8 cellular contexts compared by ENCODE assay signal in genomic region chr14:22597771-22598098, GRCh38. TPM values are rescaled to one million over a fixed set of nuclear protein-coding genes. Genes with fewer than 3 reads are reported as not detected.
A peak's percentile ranks its signal among the peaks of the same experiment; 100 is the strongest.
DNase-seq lines count a peak whose midpoint lies in the region; ATAC-seq, FAIRE-seq and TF ChIP-seq lines count a peak whose summit lies in the region.

No MANE protein-coding gene starts in this region.

- H3K36me3 ChIP-seq in small intestine (ENCODE audit: control insufficient read depth in 2 of 2, insufficient read depth in 2 of 2, low read length in 2 of 2) = peaks cover 0 to 8% of the 10 kb centered on the region in 2 donors

- no peak for TF ChIP-seq CTCF in HFF-Myc (IDR thresholded peaks at IDR 0.05; ENCODE audit: low read depth, low read length, missing control alignments)

- DNase-seq in CD1c-positive myeloid dendritic cell (ENCODE audit: extremely low spot score) (peak; percentile 11), HFF-Myc (ENCODE audit: extremely low read depth, low read depth) (no peak), left ventricle myocardium superior (no peak), small intestine (peak; percentile 18), NCI-H524 (lab: John Stamatoyannopoulos, UW) (no peak)
- DNase-seq in activated CD4-positive, alpha-beta memory T cell treated with anti-CD3 and anti-CD28 coated beads for 36 hours = peak; percentile 16

- peak overlapping the region; percentile 91 for H3K4me3 Mint-ChIP-seq in activated CD4-positive, alpha-beta memory T cell treated with anti-CD3 and anti-CD28 coated beads for 36 hours

- H3K27me3 ChIP-seq in small intestine (ENCODE audit: control insufficient read depth in 2 of 2, insufficient read depth in 2 of 2, low read length in 2 of 2) = no peaks in the 10 kb centered on the region

- peaks cover 1 to 4% of the 10 kb centered on the region in 2 donors for H3K4me1 ChIP-seq in small intestine (ENCODE audit: control insufficient read depth in 2 of 2, insufficient read depth in 1 of 2, low read depth in 1 of 2, low read length in 1 of 2)

- no peaks in the 10 kb centered on the region for H3K9me3 ChIP-seq in small intestine (ENCODE audit: control insufficient read depth, low read depth)

- H3K27ac Mint-ChIP-seq in activated CD4-positive, alpha-beta memory T cell treated with anti-CD3 and anti-CD28 coated beads for 36 hours = peak overlapping the region; percentile 7

- POLR2A ChIA-PET in activated CD4-positive, alpha-beta memory T cell treated with anti-CD3 and anti-CD28 coated beads for 36 hours (lab: Charles Lee) = interaction anchor here (3.4 kb wide), 1 partner anchor 9 kb away, joined by 77 read pairs; the partner anchor contains the start of gene DAD1

- WGBS in small intestine, 3 donors = 3 to 10% (median 6%) methylated on average over 9 of the region's 9 CpGs

- peak overlapping the region; percentile 72 for H3K4me3 ChIP-seq in HFF-Myc (replicated peaks; ENCODE audit: low read depth, low read length)
- H3K4me3 ChIP-seq in small intestine (ENCODE audit: low read depth in 1 of 2, low read length in 2 of 2) = peak overlapping the region; percentile 64 to 77

- no peak for FAIRE-seq in small intestine (lab: Jason Lieb, UNC)

- H3K4me1 Mint-ChIP-seq in activated CD4-positive, alpha-beta memory T cell treated with anti-CD3 and anti-CD28 coated beads for 36 hours (ENCODE audit: low read depth) = peaks cover 34% of the 10 kb centered on the region

- H3K27ac ChIP-seq in small intestine (ENCODE audit: low read depth in 1 of 2, low read length in 1 of 2) = peak overlapping the region; percentile 22 to 82

- no peaks in the 10 kb centered on the region for H3K9me3 Mint-ChIP-seq in activated CD4-positive, alpha-beta memory T cell treated with anti-CD3 and anti-CD28 coated beads for 36 hours

- ATAC-seq in left ventricle myocardium superior (peak; percentile 31), GM19324 (IDR thresholded peaks at IDR 0.05; ENCODE audit: low FRiP score, unreplicated experiment) (no peak)
- ATAC-seq in activated CD4-positive, CD25-positive, alpha-beta regulatory T cell treated with anti-CD3 and anti-CD28 coated beads, Interleukin-2, amount 50 U/mL, for 24 hours = no peak

- H3K27me3 Mint-ChIP-seq in activated CD4-positive, alpha-beta memory T cell treated with anti-CD3 and anti-CD28 coated beads for 36 hours = no peaks in the 10 kb centered on the region

- CTCF ChIA-PET in activated CD4-positive, alpha-beta memory T cell treated with anti-CD3 and anti-CD28 coated beads for 36 hours (lab: Charles Lee) = interaction anchor here (0.7 to 7.0 kb wide), 10 partner anchors 8 to 409 kb away, joined by 3 to 52 read pairs (median 4); partner anchors contain the start of genes DAD1 and OR6J1

- intact Hi-C loops in activated CD4-positive, alpha-beta memory T cell treated with anti-CD3 and anti-CD28 coated beads for 36 hours (cut with micrococcal nuclease) = loop anchor here (1.0 to 2.0 kb wide), 2 partner anchors 8 to 13 kb away; partner anchors contain the start of gene DAD1
- intact Hi-C loops in left ventricle myocardium superior (cut with micrococcal nuclease) = no loop called here

- peaks cover 8% of the 10 kb centered on the region for H3K36me3 Mint-ChIP-seq in activated CD4-positive, alpha-beta memory T cell treated with anti-CD3 and anti-CD28 coated beads for 36 hours

RNA-seq across cellular contexts. Expression of gene ABHD4, which starts 0.4 kb away (rescaled TPM):
- total RNA-seq in activated CD4-positive, alpha-beta memory T cell treated with anti-CD3 and anti-CD28 coated beads for 36 hours = 10 to 100 TPM; 10.0 to 13.6 TPM
- 24.5 TPM for total RNA-seq in left ventricle myocardium superior
- 10 to 100 TPM; 11.5 to 38.7 (median 24.6) TPM for polyA plus RNA-seq in small intestine

RNA-seq across cellular contexts. Expression of gene DAD1, which starts 8.7 kb away (rescaled TPM):
- 100 to 1,000 TPM; 292 to 305 TPM for total RNA-seq in activated CD4-positive, alpha-beta memory T cell treated with anti-CD3 and anti-CD28 coated beads for 36 hours
- total RNA-seq in left ventricle myocardium superior = 149 TPM
- 100 to 1,000 TPM; 147 to 313 (median 249) TPM for polyA plus RNA-seq in small intestine

RNA-seq across cellular contexts. Expression of gene OR6J1, which starts 46.4 kb away (rescaled TPM):
- total RNA-seq in activated CD4-positive, alpha-beta memory T cell treated with anti-CD3 and anti-CD28 coated beads for 36 hours = not detected
- not detected for total RNA-seq in left ventricle myocardium superior
- polyA plus RNA-seq in small intestine = not detected

Comparison
In these comparisons a context has a peak if more than half of its experiments do, and no peak if none do; other contexts are left out.
1. DNase-seq: peak in CD1c-positive myeloid dendritic cell (single experiment), activated CD4-positive, alpha-beta memory T cell treated with anti-CD3 and anti-CD28 coated beads for 36 hours (single experiment) and small intestine (single experiment); none in HFF-Myc (single experiment), left ventricle myocardium superior (single experiment) and NCI-H524 (0 of 2).